In genomic region chr5:58076473-58077257, GRCh38 we compare ENCODE assay signal across 1 cellular context.
TF ChIP-seq lines count a peak whose summit lies in the region.

No MANE protein-coding gene starts in this region.

TF ChIP-seq in SK-N-SH treated with all-trans-retinoic acid at 6 μM for 48 hours, 23 proteins besides CTCF, POLR2A, EP300 and RAD21 (continued from another document):
- TF ChIP-seq CSRNP3 (CRISPR knock-in tag; IDR thresholded peaks at IDR 0.05) = 0 out of 2 replicates have a peak, but pooled peaks have one; percentile 55
- peak; percentile 51; the same call in 1 of the 2 replicates for TF ChIP-seq TCF4 (CRISPR knock-in tag; IDR thresholded peaks at IDR 0.05; ENCODE audit: borderline replicate concordance)
- TF ChIP-seq PPARA (CRISPR knock-in tag; IDR thresholded peaks at IDR 0.05; ENCODE audit: borderline replicate concordance) = no peak
- TF ChIP-seq GLIS3 (CRISPR knock-in tag; IDR thresholded peaks at IDR 0.05) = no peak
- peak; percentile 69; the same call in 1 of the 2 replicates for TF ChIP-seq RARB (CRISPR knock-in tag; IDR thresholded peaks at IDR 0.05)
- no peak for TF ChIP-seq ARNTL (CRISPR knock-in tag; IDR thresholded peaks at IDR 0.05; ENCODE audit: borderline replicate concordance, low read depth)
